7 cellular contexts compared by ENCODE assay signal in genomic region chr2:34012728-34013302, GRCh38.
A peak's percentile ranks its signal among the peaks of the same experiment; 100 is the strongest.
DNase-seq lines count a peak whose midpoint lies in the region; ATAC-seq and TF ChIP-seq lines count a peak whose summit lies in the region.

No MANE protein-coding gene starts in this region.

- H3K4me3 Mint-ChIP-seq in natural killer cell, result no peak overlapping the region

- CTCF ChIA-PET in GM10248 (lab: Yijun Ruan, JAX), result interaction anchor here (0.9 to 2.6 kb wide), 16 partner anchors 8 to 1850 kb away, joined by 3 to 17 read pairs (median 3); no protein-coding TSS in a partner anchor

- TF ChIP-seq CTCF in GM10248 (IDR thresholded peaks at IDR 0.05; ENCODE audit: control extremely low read depth, extremely low read depth, low read depth, missing control alignments) (peak; percentile 76), VCaP (conservative IDR thresholded peaks at IDR 0.05) (peak; percentile 92), natural killer cell (IDR thresholded peaks at IDR 0.05) (no peak)

- ATAC-seq in GM21526 (IDR thresholded peaks at IDR 0.05; ENCODE audit: low FRiP score, unreplicated experiment) (peak; percentile 79), natural killer cell (no peak)

- no peaks in the 10 kb centered on the region for H3K4me1 Mint-ChIP-seq in natural killer cell

- POLR2A ChIA-PET in GM10248 (lab: Yijun Ruan, JAX), result no interaction called here

- intact Hi-C loops in natural killer cell (cut with micrococcal nuclease), result no loop called here

- no peaks in the 10 kb centered on the region for H3K36me3 Mint-ChIP-seq in natural killer cell

- peaks cover 0 to 7% of the 10 kb centered on the region in 2 donors for H3K9me3 Mint-ChIP-seq in natural killer cell

- H3K27ac ChIP-seq in VCaP, result no peak overlapping the region

- H3K27me3 Mint-ChIP-seq in natural killer cell (ENCODE audit: low read depth in 2 of 2), result no peaks in the 10 kb centered on the region

- H3K27ac Mint-ChIP-seq in natural killer cell, result no peak overlapping the region

- DNase-seq in GM10248 (ENCODE audit: extremely low spot score), result no peak
- DNase-seq in Kasumi-1 (lab: John Stamatoyannopoulos, UW), result peak; percentile 70 to 72
- DNase-seq in germinal center (ENCODE audit: low spot score), result peak; percentile 5
- DNase-seq in pons (ENCODE audit: low spot score), result peak; percentile 93
- no peak for DNase-seq in natural killer cell

Comparison
In these comparisons a context has a peak if more than half of its experiments do, and no peak if none do; other contexts are left out.
1. DNase-seq: peak in Kasumi-1 (2 of 2), germinal center (single experiment) and pons (single experiment); none in GM10248 (single experiment) and natural killer cell (single experiment).